In the genomic region with DNA sequence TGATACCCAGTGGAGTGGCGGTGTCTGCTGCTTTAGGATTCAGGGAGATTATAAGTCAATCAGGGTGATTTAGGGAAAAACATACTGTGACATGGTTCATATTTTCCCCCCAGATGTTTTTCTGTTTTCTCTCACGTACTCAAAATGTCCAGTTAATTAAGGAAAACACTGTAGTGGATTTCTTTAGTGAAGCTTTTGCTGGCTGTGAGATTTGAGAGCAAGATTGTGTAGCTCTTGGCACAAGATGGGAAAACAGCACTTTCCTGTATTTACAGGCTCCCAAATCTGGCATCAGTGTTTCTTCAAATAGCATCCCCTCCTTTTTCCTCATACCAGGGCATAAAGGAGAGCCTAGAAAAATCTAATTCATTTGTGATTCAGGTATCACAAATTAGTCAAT, we compare ENCODE assay signal across 18 cellular contexts.
DNase-seq lines count a peak whose midpoint lies in the region; ATAC-seq and TF ChIP-seq lines count a peak whose summit lies in the region.
"Had no signal": no experiment of that assay in that cellular context is flagged by ENCODE, and none has a peak within 500 bp of the region (broad histone marks: within the 10 kb centered on the region; RNA-seq: fewer than 3 reads in every experiment).

No MANE protein-coding gene starts in this region.

- H3K4me1 ChIP-seq in SK-N-SH (ENCODE audit: control insufficient read depth in 1 of 2, insufficient read depth in 2 of 2, low read depth in 1 of 2, low read length in 1 of 2) = peaks cover 0 to 7% of the 10 kb centered on the region in 2 experiments; a peak in 2 of 4 replicates
- peaks cover 0 to 15% of the 10 kb centered on the region in 2 donors for H3K4me1 ChIP-seq in right atrium auricular region
- H3K4me1 ChIP-seq in heart right ventricle = no peaks in the 10 kb centered on the region
- H3K4me1 ChIP-seq: A549, Caco-2 had no signal

- H3K36me3 ChIP-seq in SK-N-SH (replicated peaks in 1 of 2; ENCODE audit: control insufficient read depth in 1 of 2, insufficient read depth in 2 of 2, low read length in 1 of 2) (peaks cover 4 to 32% of the 10 kb centered on the region in 2 experiments), right atrium auricular region (peaks cover 8% of the 10 kb centered on the region), heart right ventricle (peaks cover 0 to 84% (median 13%) of the 10 kb centered on the region in 9 donors)

- intact Hi-C loops in heart right ventricle (cut with DNase I) = loop anchor here in 3 of 10 donors (10.0 kb wide), 3 partner anchors 62 to 462 kb away; no protein-coding TSS in a partner anchor

- H4K20me1 ChIP-seq in SK-N-SH (ENCODE audit: insufficient read depth) = no peaks in the 10 kb centered on the region

- peak; percentile 34 for DNase-seq in SK-N-SH
- DNase-seq in right atrium auricular region (ENCODE audit: low spot score) = no peak
- no peak for DNase-seq in heart right ventricle
- no peak for DNase-seq in epithelial cell of prostate (ENCODE audit: low read depth, low spot score)
- no peak for DNase-seq in T-helper 17 cell
- DNase-seq: AML-193; Caco-2; Calu3; CD4-positive, alpha-beta T cell; CD8-positive, alpha-beta T cell; DMS79 treated with DMSO at 0.1 percent for 48 hours; GF-D8 had no signal

- H3F3A ChIP-seq in SK-N-SH (replicated peaks; ENCODE audit: insufficient read depth) = no peaks in the 10 kb centered on the region

- POLR2A ChIA-PET in SK-N-SH (lab: Yijun Ruan, JAX) = no interaction called here

- H3K79me2 ChIP-seq in SK-N-SH (ENCODE audit: insufficient read depth) = no peaks in the 10 kb centered on the region

- H3K9me3 ChIP-seq in SK-N-SH (no peaks in the 10 kb centered on the region), right atrium auricular region (no peaks in the 10 kb centered on the region), heart right ventricle (no peaks in the 10 kb centered on the region), T-helper 17 cell (ENCODE audit: control insufficient read depth, low read length, poor library complexity, severe bottlenecking) (no peaks in the 10 kb centered on the region)
- H3K9me3 ChIP-seq: A549; BLaER1 treated with 17β-estradiol and CSF1 and Interleukin-3, amounts not matched to agents 10 nM and 100 nM; Caco-2 had no signal

- TF ChIP-seq RAD21 in SK-N-SH (IDR thresholded peaks at IDR 0.05; ENCODE audit: low read length) = no peak

- H3K4me2 ChIP-seq in SK-N-SH = no peak overlapping the region
- H3K4me2 ChIP-seq: A549 had no signal

- H3K9ac ChIP-seq in SK-N-SH = no peak overlapping the region
- H3K9ac ChIP-seq: BLaER1 treated with 17β-estradiol and CSF1 and Interleukin-3, amounts not matched to agents 10 nM and 100 nM had no signal

- no peak for TF ChIP-seq CTCF in SK-N-SH (IDR thresholded peaks at IDR 0.05)
- no peak for TF ChIP-seq CTCF in right atrium auricular region (IDR thresholded peaks at IDR 0.05)
- no peak for TF ChIP-seq CTCF in heart right ventricle (IDR thresholded peaks at IDR 0.05)

- H3K4me3 ChIP-seq in SK-N-SH (ENCODE audit: low read depth in 2 of 2, low read length in 1 of 2) (no peak overlapping the region), right atrium auricular region (no peak overlapping the region), heart right ventricle (no peak overlapping the region)
- H3K4me3 ChIP-seq: A549; BLaER1 treated with 17β-estradiol and CSF1 and Interleukin-3, amounts not matched to agents 10 nM and 100 nM had no signal

- 91% methylated on average over 2 of the region's 2 CpGs for WGBS in SK-N-SH (ENCODE audit: low lambda C conversion rate)
- WGBS in heart right ventricle, 2 donors = 91 to 94% methylated on average over 2 of the region's 2 CpGs

- TF ChIP-seq EP300 in SK-N-SH (IDR thresholded peaks at IDR 0.05; ENCODE audit: borderline replicate concordance in 1 of 2, low read depth in 1 of 2, low read length in 1 of 2) = peak in 1 of 2 experiments; percentile 32; a peak in 1 of 4 replicates

- H3K27me3 Mint-ChIP-seq in T-helper 17 cell = no peaks in the 10 kb centered on the region
- H3K27me3 Mint-ChIP-seq: B cell; CD4-positive, alpha-beta T cell had no signal

- H3K27me3 ChIP-seq in SK-N-SH (ENCODE audit: insufficient read depth) (no peaks in the 10 kb centered on the region), right atrium auricular region (no peaks in the 10 kb centered on the region), heart right ventricle (no peaks in the 10 kb centered on the region)
- H3K27me3 ChIP-seq: BLaER1 treated with 17β-estradiol and CSF1 and Interleukin-3, amounts not matched to agents 10 nM and 100 nM had no signal

- H3K9me2 ChIP-seq in SK-N-SH = no peaks in the 10 kb centered on the region

- CTCF ChIA-PET in SK-N-SH (lab: Yijun Ruan, JAX) = interaction anchor here (0.6 to 1.6 kb wide), 3 partner anchors 10 to 29 kb away, joined by 3 to 5 read pairs (median 5); no protein-coding TSS in a partner anchor

- H3K4me1 Mint-ChIP-seq in T-helper 17 cell = peaks cover 2% of the 10 kb centered on the region

- no peak overlapping the region for H3K4me3 Mint-ChIP-seq in T-helper 17 cell
- H3K4me3 Mint-ChIP-seq: B cell; CD4-positive, alpha-beta T cell; CD8-positive, alpha-beta T cell had no signal

- H3K27ac ChIP-seq in SK-N-SH (ENCODE audit: low read depth in 2 of 2, low read length in 1 of 2) (no peak overlapping the region), right atrium auricular region (peak overlapping the region; percentile 37 to 64), heart right ventricle (no peak overlapping the region), epithelial cell of prostate (peak overlapping the region; percentile 82)
- H3K27ac ChIP-seq: 22Rv1; A549; BLaER1 treated with 17β-estradiol and CSF1 and Interleukin-3, amounts not matched to agents 10 nM and 100 nM; C4-2B had no signal

- no peak overlapping the region for H2AFZ ChIP-seq in SK-N-SH (ENCODE audit: low read depth)

- ATAC-seq in SK-N-SH treated with all-trans-retinoic acid at 6 μM for 48 hours = no peak
- no peak for ATAC-seq in heart right ventricle
- no peak for ATAC-seq in T-helper 17 cell
- ATAC-seq: A549; CD8-positive, alpha-beta T cell had no signal

- no peak overlapping the region for H3K27ac Mint-ChIP-seq in T-helper 17 cell
- H3K27ac Mint-ChIP-seq: B cell; CD4-positive, alpha-beta T cell; CD8-positive, alpha-beta T cell had no signal

- peaks cover 19% of the 10 kb centered on the region for H3K36me3 Mint-ChIP-seq in T-helper 17 cell (ENCODE audit: low read depth)

TF ChIP-seq in SK-N-SH, 30 proteins besides CTCF, POLR2A, EP300 and RAD21 (continues in another document):
- peak; percentile 50 for TF ChIP-seq CHD2 (IDR thresholded peaks at IDR 0.05; ENCODE audit: low read length, partially characterized antibody)
- TF ChIP-seq GATA2 (CRISPR knock-in tag; IDR thresholded peaks at IDR 0.05) = peak; percentile 56
- no peak for TF ChIP-seq JUND (IDR thresholded peaks at IDR 0.05)
- TF ChIP-seq RCOR1 (IDR thresholded peaks at IDR 0.05; ENCODE audit: low read length) = peak; percentile 69; the same call in 1 of the 2 replicates
- TF ChIP-seq NRF1 (IDR thresholded peaks at IDR 0.05; ENCODE audit: low read depth, low read length) = no peak
- no peak for TF ChIP-seq SIN3A (IDR thresholded peaks at IDR 0.05; ENCODE audit: borderline replicate concordance, low read depth, low read length)
- TF ChIP-seq RXRA (IDR thresholded peaks at IDR 0.05; ENCODE audit: borderline replicate concordance, low read depth) = no peak
- TF ChIP-seq POLR2AphosphoS5 (IDR thresholded peaks at IDR 0.05; ENCODE audit: low read depth, low read length) = no peak
- TF ChIP-seq, protein P1, sequence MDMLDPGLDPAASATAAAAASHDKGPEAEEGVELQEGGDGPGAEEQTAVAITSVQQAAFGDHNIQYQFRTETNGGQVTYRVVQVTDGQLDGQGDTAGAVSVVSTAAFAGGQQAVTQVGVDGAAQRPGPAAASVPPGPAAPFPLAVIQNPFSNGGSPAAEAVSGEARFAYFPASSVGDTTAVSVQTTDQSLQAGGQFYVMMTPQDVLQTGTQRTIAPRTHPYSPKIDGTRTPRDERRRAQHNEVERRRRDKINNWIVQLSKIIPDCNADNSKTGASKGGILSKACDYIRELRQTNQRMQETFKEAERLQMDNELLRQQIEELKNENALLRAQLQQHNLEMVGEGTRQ (IDR thresholded peaks at IDR 0.05; ENCODE audit: borderline replicate concordance, low read depth, low read length) = no peak
- no peak for TF ChIP-seq TCF12 (IDR thresholded peaks at IDR 0.05)

TF ChIP-seq in SK-N-SH treated with all-trans-retinoic acid at 6 μM for 48 hours, 23 proteins besides CTCF, POLR2A, EP300 and RAD21:
- TF ChIP-seq ZNF8 (CRISPR knock-in tag; IDR thresholded peaks at IDR 0.05) (no peak), TCF4 (CRISPR knock-in tag; IDR thresholded peaks at IDR 0.05; ENCODE audit: borderline replicate concordance) (no peak), BACH2 (CRISPR knock-in tag; IDR thresholded peaks at IDR 0.05; ENCODE audit: borderline replicate concordance) (no peak), ARNTL (CRISPR knock-in tag; IDR thresholded peaks at IDR 0.05; ENCODE audit: borderline replicate concordance, low read depth) (no peak), PPARA (CRISPR knock-in tag; IDR thresholded peaks at IDR 0.05; ENCODE audit: borderline replicate concordance) (no peak), TOX (CRISPR knock-in tag; IDR thresholded peaks at IDR 0.05; ENCODE audit: borderline replicate concordance) (no peak)

Comparison
In these comparisons a context has a peak if more than half of its experiments do, and no peak if none do; other contexts are left out.
1. H3K27ac ChIP-seq: peak in right atrium auricular region (2 of 2) and epithelial cell of prostate (single experiment); none in SK-N-SH (0 of 2) and heart right ventricle (0 of 10).